In the genomic region with DNA sequence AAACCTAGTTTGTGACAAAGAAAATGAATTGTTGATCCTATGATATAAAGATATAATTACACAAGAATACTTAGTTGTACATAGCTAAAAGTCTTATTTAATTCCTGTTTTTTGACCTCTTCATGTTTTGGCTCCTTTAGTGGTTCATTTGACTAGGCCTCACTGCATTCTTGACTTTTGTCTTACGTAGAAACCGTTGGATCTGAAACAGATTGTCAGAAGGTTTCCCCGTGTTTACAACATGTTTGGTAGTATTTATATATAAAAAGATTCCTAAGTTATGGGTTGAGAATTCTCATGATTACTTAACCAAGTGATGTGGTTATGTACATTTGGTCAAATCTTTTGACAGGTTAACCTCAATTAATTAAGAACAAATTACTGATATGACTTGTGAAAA, we compare ENCODE assay signal across 26 cellular contexts.
"Had no signal": no experiment of that assay in that cellular context is flagged by ENCODE, and none has a peak within 500 bp of the region (broad histone marks: within the 10 kb centered on the region; RNA-seq: fewer than 3 reads in every experiment).

No MANE protein-coding gene starts in this region.

- H3K9me3 ChIP-seq: esophagus muscularis mucosa, gastrocnemius medialis, left lung, lower lobe of right lung, psoas muscle, right lobe of liver, suprapubic skin, transverse colon, upper lobe of right lung, uterus had no signal

- H3K4me1 ChIP-seq: esophagus muscularis mucosa, gastrocnemius medialis, left lung, lower lobe of right lung, psoas muscle, suprapubic skin, transverse colon, upper lobe of right lung, uterus had no signal

- H3K27me3 ChIP-seq: esophagus muscularis mucosa, gastrocnemius medialis, left lung, right lobe of liver, suprapubic skin, transverse colon, upper lobe of right lung, uterus had no signal

- H3K4me3 ChIP-seq: coronary artery, esophagus muscularis mucosa, gastrocnemius medialis, left lung, lower lobe of right lung, psoas muscle, right lobe of liver, suprapubic skin, transverse colon, upper lobe of right lung, uterus had no signal

- ATAC-seq: gastrocnemius medialis; left cardiac atrium; left lung; lower lobe of right lung; naive thymus-derived CD8-positive, alpha-beta T cell; psoas muscle; right lobe of liver; stimulated activated naive CD8-positive, alpha-beta T cell treated with anti-CD3 and anti-CD28 coated beads, Interleukin-15, amount 100 ng/mL, for 72 hours; upper lobe of right lung had no signal

- DNase-seq: dermis blood vessel endothelial cell; effector memory CD4-positive, alpha-beta T cell; foreskin fibroblast; gastrocnemius medialis; head of caudate nucleus; left cardiac atrium; left lung; lower lobe of right lung; naive thymus-derived CD8-positive, alpha-beta T cell; nephron progenitor cell; nucleus accumbens; posterior cingulate gyrus; psoas muscle; retina; right lobe of liver; small intestine; stimulated activated CD4-positive, alpha-beta T cell treated with anti-CD3 and anti-CD28 coated beads, Interleukin-15, amount 100 ng/mL, for 24 hours; stimulated activated CD4-positive, alpha-beta T cell treated with anti-CD3 and anti-CD28 coated beads, Interleukin-2, amount 100 ng/mL, for 48 hours; stimulated activated naive CD4-positive, alpha-beta T cell; stimulated activated naive CD8-positive, alpha-beta T cell treated with anti-CD3 and anti-CD28 coated beads, Interleukin-15, amount 100 ng/mL, for 72 hours; transverse colon; upper lobe of right lung; uterus had no signal

- H3K27ac ChIP-seq: coronary artery, esophagus muscularis mucosa, gastrocnemius medialis, left lung, lower lobe of right lung, psoas muscle, right lobe of liver, suprapubic skin, transverse colon, upper lobe of right lung, uterus had no signal

- H3K36me3 ChIP-seq: esophagus muscularis mucosa, gastrocnemius medialis, left lung, lower lobe of right lung, right lobe of liver, suprapubic skin, transverse colon, upper lobe of right lung, uterus had no signal
